Comparison of ENCODE assay signal across 1 cellular context in genomic region chr6:100103936-100104335, GRCh38.
TF ChIP-seq lines count a peak whose summit lies in the region.

No MANE protein-coding gene starts in this region.

TF ChIP-seq in GM23338, 12 proteins besides CTCF, POLR2A, EP300 and RAD21 (continued from another document):
- TF ChIP-seq ZNF462 (CRISPR knock-in tag; IDR thresholded peaks at IDR 0.05) (no peak), NANOG (IDR thresholded peaks at IDR 0.05; ENCODE audit: borderline replicate concordance) (no peak), EZH2 (IDR thresholded peaks at IDR 0.05; ENCODE audit: low read depth, unreplicated experiment) (no peak), ZNF331 (CRISPR knock-in tag; IDR thresholded peaks at IDR 0.05; ENCODE audit: low read depth) (no peak), CREB1 (CRISPR knock-in tag; IDR thresholded peaks at IDR 0.05; ENCODE audit: low read depth) (no peak), POLR2AphosphoS5 (IDR thresholded peaks at IDR 0.05; ENCODE audit: low read depth) (no peak), REST (IDR thresholded peaks at IDR 0.05; ENCODE audit: unreplicated experiment) (no peak), ETS1 (IDR thresholded peaks at IDR 0.05) (no peak), ZNF114 (CRISPR knock-in tag; IDR thresholded peaks at IDR 0.05) (no peak)
